ENCODE assay signal across 29 cellular contexts in genomic region chr5:143561248-143561647, GRCh38.
DNase-seq lines count a peak whose midpoint lies in the region; ATAC-seq, FAIRE-seq and TF ChIP-seq lines count a peak whose summit lies in the region.
"Had no signal": no experiment of that assay in that cellular context is flagged by ENCODE, and none has a peak within 500 bp of the region (broad histone marks: within the 10 kb centered on the region; RNA-seq: fewer than 3 reads in every experiment).

No MANE protein-coding gene starts in this region.

- WGBS in HepG2 (ENCODE audit: low lambda C conversion rate): 1% methylated on average over 5 of the region's 5 CpGs

- H3K4me1 ChIP-seq in left ventricle myocardium inferior (peaks cover 26% of the 10 kb centered on the region), HepG2 (ENCODE audit: insufficient read depth, low read length) (peaks cover 60% of the 10 kb centered on the region)

- TF ChIP-seq EP300 in HepG2 (IDR thresholded peaks at IDR 0.05; ENCODE audit: low read depth in 2 of 2, low read length in 2 of 2) (peak in 1 of 2 experiments; percentile 63; a peak in 2 of 4 replicates), HepG2 (CRISPR knock-in tag; IDR thresholded peaks at IDR 0.05; ENCODE audit: borderline replicate concordance) (no peak)

- peak; percentile 80 for FAIRE-seq in HepG2 (lab: Jason Lieb, UNC)
- FAIRE-seq: frontal cortex, G401.6 had no signal

- intact Hi-C loops in Right ventricle myocardium superior (cut with DNase I): no loop called here
- intact Hi-C loops in left ventricle myocardium inferior (cut with micrococcal nuclease): no loop called here
- intact Hi-C loops in HepG2 (cut with micrococcal nuclease; ENCODE audit: unreplicated experiment): loop anchor here (10.0 kb wide), 1 partner anchor 156 kb away; the partner anchor contains the start of gene NR3C1

- H2AFZ ChIP-seq in HepG2 (ENCODE audit: low read length): peak overlapping the region; percentile 70

- H4K20me1 ChIP-seq in HepG2 (ENCODE audit: insufficient read depth, low read length): no peaks in the 10 kb centered on the region

- POLR2A ChIA-PET in HepG2 (lab: Yijun Ruan, JAX): interaction anchor here (0.8 to 1.8 kb wide), 7 partner anchors 9 to 68 kb away, joined by 3 to 12 read pairs (median 4); no protein-coding TSS in a partner anchor

- no peak overlapping the region for H3K4me3 ChIP-seq in left ventricle myocardium inferior
- peak overlapping the region; percentile 26 to 44 (median 43) for H3K4me3 ChIP-seq in HepG2 (replicated peaks in 1 of 3; ENCODE audit: insufficient read depth in 1 of 3, low read depth in 2 of 3, low read length in 3 of 3)
- H3K4me3 ChIP-seq: psoas muscle, vagina had no signal

- CTCF ChIA-PET in HepG2 (lab: Yijun Ruan, JAX; ENCODE audit: low intra/inter-chr PET ratio, low total read pairs): no interaction called here

- no peaks in the 10 kb centered on the region for H3K27me3 ChIP-seq in left ventricle myocardium inferior (ENCODE audit: low read depth)
- no peaks in the 10 kb centered on the region for H3K27me3 ChIP-seq in HepG2 (ENCODE audit: control insufficient read depth in 1 of 2, insufficient read depth in 2 of 2, low read length in 2 of 2)
- H3K27me3 ChIP-seq: neutrophil, vagina had no signal

- H3K27ac ChIP-seq in left ventricle myocardium inferior (replicated peaks) (no peak overlapping the region), VCaP (peak overlapping the region; percentile 64), HepG2 (ENCODE audit: extremely low read length, insufficient read depth, low read length) (peak overlapping the region; percentile 44)
- H3K27ac ChIP-seq: neutrophil, psoas muscle, RWPE1, vagina had no signal

- TF ChIP-seq CTCF in left ventricle myocardium inferior (IDR thresholded peaks at IDR 0.05; ENCODE audit: borderline replicate concordance) (no peak), VCaP (conservative IDR thresholded peaks at IDR 0.05) (no peak), HepG2 (CRISPR knock-in tag; IDR thresholded peaks at IDR 0.05) (no peak)

- H3K9me3 ChIP-seq in left ventricle myocardium inferior (replicated peaks): no peaks in the 10 kb centered on the region
- no peaks in the 10 kb centered on the region for H3K9me3 ChIP-seq in HepG2 (ENCODE audit: low read length)
- H3K9me3 ChIP-seq: neutrophil, psoas muscle, vagina had no signal

- no peak for TF ChIP-seq RAD21 in HepG2 (CRISPR knock-in tag; IDR thresholded peaks at IDR 0.05)

- H3K9ac ChIP-seq in HepG2 (ENCODE audit: insufficient read depth, low read depth, low read length): peak overlapping the region; percentile 51; the same call in 1 of the 2 replicates

- no peaks in the 10 kb centered on the region for H3K79me2 ChIP-seq in HepG2 (ENCODE audit: insufficient read depth, low read length)

- no peaks in the 10 kb centered on the region for H3K36me3 ChIP-seq in left ventricle myocardium inferior
- no peaks in the 10 kb centered on the region for H3K36me3 ChIP-seq in HepG2 (replicated peaks in 1 of 2; ENCODE audit: control insufficient read depth in 1 of 2, insufficient read depth in 2 of 2, low read length in 2 of 2)
- H3K36me3 ChIP-seq: neutrophil, vagina had no signal

- in situ Hi-C loops in HepG2 (cut with HindIII; ENCODE audit: extremely low pct_ligation_motif_present, low pct_unique_long_range_greater_than_20kb): no loop called here

- DNase-seq in Right ventricle myocardium superior: no peak
- no peak for DNase-seq in left ventricle myocardium inferior
- peak; percentile 72 for DNase-seq in HepG2 (ENCODE audit: low spot score)
- DNase-seq in NCI-H1436 (lab: John Stamatoyannopoulos, UW): no peak
- DNase-seq: activated CD4-positive, alpha-beta T cell treated with anti-CD3 and anti-CD28 coated beads for 4 hours; activated effector memory CD4-positive, alpha-beta T cell treated with anti-CD3 and anti-CD28 coated beads, Interleukin-2, amount 50 U/mL, for 16 hours; activated naive CD8-positive, alpha-beta T cell treated with anti-CD3 and anti-CD28 coated beads for 36 hours; activated T-cell treated with anti-CD3 and anti-CD28 coated beads, Interleukin-2, amount 50 U/mL, for 1 hour; aorta; central memory CD4-positive, alpha-beta T cell; DMS153; hippocampal formation; left cardiac atrium; naive B cell; NCI-H1105; NCI-H2081; NCI-H2227 treated with DMSO at 0.1 percent for 48 hours; NCI-H82; psoas muscle had no signal

- peak overlapping the region; percentile 80 for H3K4me2 ChIP-seq in HepG2 (ENCODE audit: low read depth, low read length)

- ATAC-seq in Right ventricle myocardium superior (ENCODE audit: poor library complexity) (peak; percentile 50), HepG2 (peak; percentile 78), GM19452 (IDR thresholded peaks at IDR 0.05; ENCODE audit: unreplicated experiment) (no peak), HG02973 (IDR thresholded peaks at IDR 0.05; ENCODE audit: unreplicated experiment) (no peak), GM19397 (IDR thresholded peaks at IDR 0.05; ENCODE audit: unreplicated experiment) (no peak)
- ATAC-seq: left cardiac atrium, SK-N-SH treated with all-trans-retinoic acid at 6 μM for 48 hours had no signal

- no peak for TF ChIP-seq POLR2A in HepG2 (IDR thresholded peaks at IDR 0.05; ENCODE audit: insufficient read depth in 1 of 2, low read depth in 2 of 2, low read length in 2 of 2)

- BruUV-seq in HepG2 (replicated peaks; lab: Mats Ljungman, UMichigan): no TSS peak

TF ChIP-seq in HepG2, 621 proteins besides CTCF, POLR2A, EP300 and RAD21 (continues in another document):
- TF ChIP-seq CEBPG (CRISPR knock-in tag; IDR thresholded peaks at IDR 0.05) (peak; percentile 96), THAP11 (CRISPR knock-in tag; IDR thresholded peaks at IDR 0.05) (peak; percentile 30; the same call in 1 of the 2 replicates), MIXL1 (CRISPR knock-in tag; IDR thresholded peaks at IDR 0.05) (peak; percentile 55; the same call in 1 of the 2 replicates), PAXIP1 (CRISPR knock-in tag; conservative IDR thresholded peaks at IDR 0.05) (peak; percentile 42), PITX1 (CRISPR knock-in tag; IDR thresholded peaks at IDR 0.05) (peak; percentile 32; the same call in 1 of the 2 replicates), FOXA1 (IDR thresholded peaks at IDR 0.05) (no peak), FOXA1 (CRISPR knock-in tag; IDR thresholded peaks at IDR 0.05) (peak; percentile 29; the same call in 1 of the 2 replicates), TMF1 (CRISPR knock-in tag; IDR thresholded peaks at IDR 0.05; ENCODE audit: low read depth) (no peak), HOXA3 (CRISPR knock-in tag; IDR thresholded peaks at IDR 0.05) (peak; percentile 41; the same call in 1 of the 2 replicates), ELF3 (CRISPR knock-in tag; IDR thresholded peaks at IDR 0.05) (peak; percentile 31; the same call in 1 of the 2 replicates), KAT8 (CRISPR knock-in tag; IDR thresholded peaks at IDR 0.05) (peak; percentile 68), KLF16 (CRISPR knock-in tag; IDR thresholded peaks at IDR 0.05) (peak in 1 of 2 experiments; percentile 46; a peak in 1 of 4 replicates), HMG20A (CRISPR knock-in tag; IDR thresholded peaks at IDR 0.05; ENCODE audit: borderline replicate concordance) (peak; percentile 71; the same call in 1 of the 2 replicates), FOXP4 (CRISPR knock-in tag; IDR thresholded peaks at IDR 0.05) (peak; percentile 88), GATAD2A (CRISPR knock-in tag; IDR thresholded peaks at IDR 0.05) (peak; percentile 87), ZNF652 (CRISPR knock-in tag; IDR thresholded peaks at IDR 0.05; ENCODE audit: borderline replicate concordance, low read depth) (peak; percentile 77; the same call in 1 of the 2 replicates), KDM5B (CRISPR knock-in tag; IDR thresholded peaks at IDR 0.05; ENCODE audit: borderline replicate concordance) (no peak), SOX6 (IDR thresholded peaks at IDR 0.05) (no peak), SOX6 (CRISPR knock-in tag; IDR thresholded peaks at IDR 0.05) (peak; percentile 97)

Comparison
In these comparisons a context has a peak if more than half of its experiments do, and no peak if none do; other contexts are left out.
1. ATAC-seq: peak in Right ventricle myocardium superior (single experiment) and HepG2 (single experiment); none in GM19452 (single experiment), HG02973 (single experiment) and GM19397 (single experiment).